ENCODE assay signal across 9 cellular contexts in genomic region chr18:31102020-31102684, GRCh38. TPM values are rescaled to one million over a fixed set of nuclear protein-coding genes. Genes with fewer than 3 reads are reported as not detected.
DNase-seq lines count a peak whose midpoint lies in the region; ATAC-seq and TF ChIP-seq lines count a peak whose summit lies in the region.
"Had no signal": no experiment of that assay in that cellular context is flagged by ENCODE, and none has a peak within 500 bp of the region (broad histone marks: within the 10 kb centered on the region; RNA-seq: fewer than 3 reads in every experiment).

Gene DSC2, minus strand, starts transcription at chr18:31102421. Its CDS starts 450 bp downstream, at chr18:31101971.

- H3K27me3 ChIP-seq in lower lobe of right lung (ENCODE audit: low read depth), result no peaks in the 10 kb centered on the region

- H3K4me1 Mint-ChIP-seq in type B pancreatic cell (ENCODE audit: unreplicated experiment), result peaks cover 4% of the 10 kb centered on the region

- no peaks in the 10 kb centered on the region for H3K9me3 Mint-ChIP-seq in type B pancreatic cell

- intact Hi-C loops in lower lobe of right lung (cut with DNase I), result no loop called here

- peak within 1 kb of the TSS; percentile 93 for H3K27ac Mint-ChIP-seq in type B pancreatic cell

- H3K4me3 ChIP-seq in choroid plexus epithelial cell (ENCODE audit: low read depth, low read length) (peak within 1 kb of the TSS; percentile 39), lower lobe of right lung (peak within 1 kb of the TSS; percentile 64)

- H3K9me3 ChIP-seq in lower lobe of right lung, result no peaks in the 10 kb centered on the region

- peaks cover 10% of the 10 kb centered on the region for H3K36me3 Mint-ChIP-seq in type B pancreatic cell

- H3K4me1 ChIP-seq in lower lobe of right lung, result no peaks in the 10 kb centered on the region

- no peak for TF ChIP-seq CTCF in choroid plexus epithelial cell (conservative IDR thresholded peaks at IDR 0.05; ENCODE audit: low read depth, low read length)
- TF ChIP-seq CTCF in lower lobe of right lung (IDR thresholded peaks at IDR 0.05), result no peak
- no peak for TF ChIP-seq CTCF in type B pancreatic cell (conservative IDR thresholded peaks at IDR 0.05)

- peak within 1 kb of the TSS; percentile 90 for H3K27ac ChIP-seq in lower lobe of right lung

- peak within 1 kb of the TSS; percentile 89 for H3K4me3 Mint-ChIP-seq in type B pancreatic cell

- H3K36me3 ChIP-seq in lower lobe of right lung, result no peaks in the 10 kb centered on the region

- DNase-seq in NCI-H2227 (lab: John Stamatoyannopoulos, UW; ENCODE audit: unreplicated experiment), result peak; percentile 10
- no peak for DNase-seq in NCI-H2227 treated with DMSO at 0.1 percent for 48 hours (lab: John Stamatoyannopoulos, UW)
- DNase-seq in choroid plexus epithelial cell (ENCODE audit: low read depth), result no peak
- DNase-seq in lower lobe of right lung, result peak; percentile 65
- DNase-seq in type B pancreatic cell (ENCODE audit: extremely low spot score, unreplicated experiment), result peak; percentile 77
- DNase-seq in SIG-M5 treated with dmso at 0.1 percent for 504 hours (lab: John Stamatoyannopoulos, UW; ENCODE audit: unreplicated experiment), result no peak
- no peak for DNase-seq in stimulated activated naive CD4-positive, alpha-beta T cell (lab: John Stamatoyannopoulos, UW)
- DNase-seq: IMR-90 had no signal

- ATAC-seq in lower lobe of right lung (peak; percentile 71 to 81), GM18873 (IDR thresholded peaks at IDR 0.05; ENCODE audit: low FRiP score, unreplicated experiment) (no peak)

- H3K27me3 Mint-ChIP-seq in type B pancreatic cell, result no peaks in the 10 kb centered on the region

RNA-seq across cellular contexts. Expression of gene DSC2, which starts in this region (rescaled TPM):
- total RNA-seq in lower lobe of right lung (17.6 TPM), type B pancreatic cell (ENCODE audit: low replicate concordance) (85.4 and 352 TPM in 2 replicates)
- total RNA-seq: IMR-90 had no signal

Comparison
In these comparisons a context has a peak if more than half of its experiments do, and no peak if none do; other contexts are left out.
1. DNase-seq: peak in NCI-H2227 (single experiment), lower lobe of right lung (single experiment) and type B pancreatic cell (single experiment); none in NCI-H2227 treated with DMSO at 0.1 percent for 48 hours (single experiment), choroid plexus epithelial cell (single experiment), SIG-M5 treated with dmso at 0.1 percent for 504 hours (single experiment) and stimulated activated naive CD4-positive, alpha-beta T cell (0 of 6).